21 cellular contexts compared by ENCODE assay signal in the genomic region with DNA sequence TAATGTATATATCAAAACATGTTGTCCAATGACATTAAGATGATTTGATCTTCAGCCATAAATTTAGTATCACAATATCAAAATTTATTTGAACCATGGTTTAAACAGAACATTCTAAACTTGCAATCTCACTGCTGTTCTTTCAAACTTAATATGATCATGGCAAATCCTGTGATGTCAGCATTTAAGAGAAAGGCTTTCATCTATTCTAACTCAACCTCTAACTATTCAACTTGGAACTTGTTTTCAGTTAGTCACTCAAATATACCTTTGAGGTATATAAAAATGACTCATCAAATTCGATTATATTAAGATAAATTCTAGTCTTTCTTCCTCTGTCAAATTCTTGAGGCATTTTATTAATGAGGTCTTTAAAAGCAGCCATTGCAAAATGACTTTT.
"Had no signal": no experiment of that assay in that cellular context is flagged by ENCODE, and none has a peak within 500 bp of the region (broad histone marks: within the 10 kb centered on the region; RNA-seq: fewer than 3 reads in every experiment).

No MANE protein-coding gene starts in this region.

- ATAC-seq: effector memory CD8-positive, alpha-beta T cell; gastrocnemius medialis; heart right ventricle; left cardiac atrium; left lung; left ventricle myocardium superior; lower lobe of right lung; mucosa of descending colon had no signal

- H3K36me3 ChIP-seq: esophagus muscularis mucosa, gastrocnemius medialis, heart right ventricle, left lung, lower lobe of right lung had no signal

- H3K9me3 ChIP-seq: esophagus muscularis mucosa, gastrocnemius medialis, heart right ventricle, lower lobe of right lung had no signal

- DNase-seq: effector CD8-positive, alpha-beta T cell; effector memory CD8-positive, alpha-beta T cell; endodermal cell; foreskin melanocyte; gastrocnemius medialis; glutamatergic neuron; head of caudate nucleus; heart right ventricle; hippocampal formation; left cardiac atrium; left lung; left ventricle myocardium superior; lower lobe of right lung; mucosa of descending colon; naive B cell had no signal

- H3K27me3 ChIP-seq: esophagus muscularis mucosa, gastrocnemius medialis, heart right ventricle, left lung had no signal

- FAIRE-seq: colon, endometrium, islet of Langerhans, keratinocyte had no signal

- H3K4me1 ChIP-seq: esophagus muscularis mucosa, gastrocnemius medialis, heart right ventricle, left lung, lower lobe of right lung had no signal

- H3K27ac ChIP-seq: coronary artery, esophagus muscularis mucosa, gastrocnemius medialis, heart right ventricle, left lung, lower lobe of right lung had no signal

- H3K4me3 ChIP-seq: coronary artery, esophagus muscularis mucosa, gastrocnemius medialis, heart right ventricle, left lung, lower lobe of right lung, mucosa of descending colon had no signal
